ENCODE assay signal across 2 cellular contexts in genomic region chr18:3014501-3015202, GRCh38.
TF ChIP-seq lines count a peak whose summit lies in the region.

No MANE protein-coding gene starts in this region.

TF ChIP-seq in A549, 52 proteins besides CTCF, POLR2A, EP300 and RAD21 (continued from another document):
- TF ChIP-seq BCL3 (IDR thresholded peaks at IDR 0.05) (no peak), MAFK (IDR thresholded peaks at IDR 0.05; ENCODE audit: partially characterized antibody) (no peak), FOSB (CRISPR knock-in tag; IDR thresholded peaks at IDR 0.05) (no peak), NPAS2 (CRISPR knock-in tag; IDR thresholded peaks at IDR 0.05; ENCODE audit: borderline replicate concordance) (no peak), FOXS1 (CRISPR knock-in tag; IDR thresholded peaks at IDR 0.05) (no peak), ZSCAN20 (CRISPR knock-in tag; IDR thresholded peaks at IDR 0.05) (no peak), NFE2L2 (conservative IDR thresholded peaks at IDR 0.05; ENCODE audit: low read length) (no peak), USF2 (IDR thresholded peaks at IDR 0.05) (no peak)
- TF ChIP-seq, protein P1, sequence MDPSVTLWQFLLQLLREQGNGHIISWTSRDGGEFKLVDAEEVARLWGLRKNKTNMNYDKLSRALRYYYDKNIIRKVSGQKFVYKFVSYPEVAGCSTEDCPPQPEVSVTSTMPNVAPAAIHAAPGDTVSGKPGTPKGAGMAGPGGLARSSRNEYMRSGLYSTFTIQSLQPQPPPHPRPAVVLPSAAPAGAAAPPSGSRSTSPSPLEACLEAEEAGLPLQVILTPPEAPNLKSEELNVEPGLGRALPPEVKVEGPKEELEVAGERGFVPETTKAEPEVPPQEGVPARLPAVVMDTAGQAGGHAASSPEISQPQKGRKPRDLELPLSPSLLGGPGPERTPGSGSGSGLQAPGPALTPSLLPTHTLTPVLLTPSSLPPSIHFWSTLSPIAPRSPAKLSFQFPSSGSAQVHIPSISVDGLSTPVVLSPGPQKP (IDR thresholded peaks at IDR 0.05; ENCODE audit: low read depth, low read length): no peak
- TF ChIP-seq, protein P2, sequence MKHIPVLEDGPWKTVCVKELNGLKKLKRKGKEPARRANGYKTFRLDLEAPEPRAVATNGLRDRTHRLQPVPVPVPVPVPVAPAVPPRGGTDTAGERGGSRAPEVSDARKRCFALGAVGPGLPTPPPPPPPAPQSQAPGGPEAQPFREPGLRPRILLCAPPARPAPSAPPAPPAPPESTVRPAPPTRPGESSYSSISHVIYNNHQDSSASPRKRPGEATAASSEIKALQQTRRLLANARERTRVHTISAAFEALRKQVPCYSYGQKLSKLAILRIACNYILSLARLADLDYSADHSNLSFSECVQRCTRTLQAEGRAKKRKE (CRISPR knock-in tag; IDR thresholded peaks at IDR 0.05; ENCODE audit: low read depth): no peak

TF ChIP-seq in K562, 482 proteins besides CTCF, POLR2A, EP300 and RAD21 (continued from another document and continues in another):
- TF ChIP-seq CEBPB (tag; IDR thresholded peaks at IDR 0.05) (peak; percentile 4; the same call in 1 of the 2 replicates), ATF6 (CRISPR knock-in tag; IDR thresholded peaks at IDR 0.05) (0 out of 2 replicates have a peak, but pooled peaks have one; percentile 49), FOXA3 (CRISPR knock-in tag; conservative IDR thresholded peaks at IDR 0.05 in 1 of 2, IDR thresholded peaks at IDR 0.05 in 1 of 2) (no peak), HLTF (IDR thresholded peaks at IDR 0.05) (no peak), CHD4 (IDR thresholded peaks at IDR 0.05; ENCODE audit: insufficient read depth, insufficient replicate concordance, low read depth, low read length, poor library complexity, severe bottlenecking) (no peak), ZNF444 (CRISPR knock-in tag; IDR thresholded peaks at IDR 0.05) (no peak), JUNB (CRISPR knock-in tag; conservative IDR thresholded peaks at IDR 0.05) (no peak), ARID3B (CRISPR knock-in tag; IDR thresholded peaks at IDR 0.05; ENCODE audit: borderline replicate concordance) (no peak), NCOA1 (IDR thresholded peaks at IDR 0.05; ENCODE audit: low read depth) (no peak), GTF2F1 (IDR thresholded peaks at IDR 0.05; ENCODE audit: low read depth, low read length) (no peak), MAFF (IDR thresholded peaks at IDR 0.05; ENCODE audit: low read length) (no peak), FOXO4 (CRISPR knock-in tag; IDR thresholded peaks at IDR 0.05) (no peak), SP1 (CRISPR knock-in tag; IDR thresholded peaks at IDR 0.05) (no peak), MCM7 (IDR thresholded peaks at IDR 0.05) (no peak), ZNF79 (CRISPR knock-in tag; IDR thresholded peaks at IDR 0.05; ENCODE audit: low read depth) (no peak), TCF15 (CRISPR knock-in tag; IDR thresholded peaks at IDR 0.05) (no peak), GABPA (tag; conservative IDR thresholded peaks at IDR 0.05; ENCODE audit: low read depth) (no peak), HDAC2 (IDR thresholded peaks at IDR 0.05) (no peak), USF2 (CRISPR knock-in tag; IDR thresholded peaks at IDR 0.05) (no peak), KDM1A (IDR thresholded peaks at IDR 0.05) (no peak)
- TF ChIP-seq, protein P3, sequence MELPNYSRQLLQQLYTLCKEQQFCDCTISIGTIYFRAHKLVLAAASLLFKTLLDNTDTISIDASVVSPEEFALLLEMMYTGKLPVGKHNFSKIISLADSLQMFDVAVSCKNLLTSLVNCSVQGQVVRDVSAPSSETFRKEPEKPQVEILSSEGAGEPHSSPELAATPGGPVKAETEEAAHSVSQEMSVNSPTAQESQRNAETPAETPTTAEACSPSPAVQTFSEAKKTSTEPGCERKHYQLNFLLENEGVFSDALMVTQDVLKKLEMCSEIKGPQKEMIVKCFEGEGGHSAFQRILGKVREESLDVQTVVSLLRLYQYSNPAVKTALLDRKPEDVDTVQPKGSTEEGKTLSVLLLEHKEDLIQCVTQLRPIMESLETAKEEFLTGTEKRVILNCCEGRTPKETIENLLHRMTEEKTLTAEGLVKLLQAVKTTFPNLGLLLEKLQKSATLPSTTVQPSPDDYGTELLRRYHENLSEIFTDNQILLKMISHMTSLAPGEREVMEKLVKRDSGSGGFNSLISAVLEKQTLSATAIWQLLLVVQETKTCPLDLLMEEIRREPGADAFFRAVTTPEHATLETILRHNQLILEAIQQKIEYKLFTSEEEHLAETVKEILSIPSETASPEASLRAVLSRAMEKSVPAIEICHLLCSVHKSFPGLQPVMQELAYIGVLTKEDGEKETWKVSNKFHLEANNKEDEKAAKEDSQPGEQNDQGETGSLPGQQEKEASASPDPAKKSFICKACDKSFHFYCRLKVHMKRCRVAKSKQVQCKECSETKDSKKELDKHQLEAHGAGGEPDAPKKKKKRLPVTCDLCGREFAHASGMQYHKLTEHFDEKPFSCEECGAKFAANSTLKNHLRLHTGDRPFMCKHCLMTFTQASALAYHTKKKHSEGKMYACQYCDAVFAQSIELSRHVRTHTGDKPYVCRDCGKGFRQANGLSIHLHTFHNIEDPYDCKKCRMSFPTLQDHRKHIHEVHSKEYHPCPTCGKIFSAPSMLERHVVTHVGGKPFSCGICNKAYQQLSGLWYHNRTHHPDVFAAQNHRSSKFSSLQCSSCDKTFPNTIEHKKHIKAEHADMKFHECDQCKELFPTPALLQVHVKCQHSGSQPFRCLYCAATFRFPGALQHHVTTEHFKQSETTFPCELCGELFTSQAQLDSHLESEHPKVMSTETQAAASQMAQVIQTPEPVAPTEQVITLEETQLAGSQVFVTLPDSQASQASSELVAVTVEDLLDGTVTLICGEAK (IDR thresholded peaks at IDR 0.05): 0 out of 2 replicates have a peak, but pooled peaks have one; percentile 18
- TF ChIP-seq, protein P3 (CRISPR knock-in tag; IDR thresholded peaks at IDR 0.05): no peak
- TF ChIP-seq, protein P4, sequence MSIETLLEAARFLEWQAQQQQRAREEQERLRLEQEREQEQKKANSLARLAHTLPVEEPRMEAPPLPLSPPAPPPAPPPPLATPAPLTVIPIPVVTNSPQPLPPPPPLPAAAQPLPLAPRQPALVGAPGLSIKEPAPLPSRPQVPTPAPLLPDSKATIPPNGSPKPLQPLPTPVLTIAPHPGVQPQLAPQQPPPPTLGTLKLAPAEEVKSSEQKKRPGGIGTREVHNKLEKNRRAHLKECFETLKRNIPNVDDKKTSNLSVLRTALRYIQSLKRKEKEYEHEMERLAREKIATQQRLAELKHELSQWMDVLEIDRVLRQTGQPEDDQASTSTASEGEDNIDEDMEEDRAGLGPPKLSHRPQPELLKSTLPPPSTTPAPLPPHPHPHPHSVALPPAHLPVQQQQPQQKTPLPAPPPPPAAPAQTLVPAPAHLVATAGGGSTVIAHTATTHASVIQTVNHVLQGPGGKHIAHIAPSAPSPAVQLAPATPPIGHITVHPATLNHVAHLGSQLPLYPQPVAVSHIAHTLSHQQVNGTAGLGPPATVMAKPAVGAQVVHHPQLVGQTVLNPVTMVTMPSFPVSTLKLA (conservative IDR thresholded peaks at IDR 0.05): peak in 1 of 2 experiments; percentile 19; a peak in 1 of 4 replicates
